Comparison of ENCODE assay signal across 17 cellular contexts in the genomic region with DNA sequence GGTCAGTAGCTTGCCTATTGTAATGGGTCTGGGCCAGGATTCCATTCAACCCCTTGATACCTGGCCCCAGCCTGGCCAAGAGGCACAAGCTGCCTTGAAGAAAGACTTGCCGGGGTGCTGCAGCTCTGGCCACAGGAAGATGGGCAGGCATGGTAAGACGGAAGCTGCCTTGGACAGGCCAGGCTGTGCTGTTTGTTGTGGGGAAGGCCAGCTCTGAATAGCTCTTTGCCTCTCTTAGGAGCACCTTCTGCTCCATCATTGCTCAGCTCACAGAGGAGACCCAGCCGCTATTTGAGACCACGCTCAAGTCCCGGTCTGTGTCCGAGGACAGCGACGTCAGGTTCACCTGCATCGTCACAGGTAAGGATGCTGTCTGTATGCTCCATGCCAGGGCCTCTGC. TPM values are rescaled to one million over a fixed set of nuclear protein-coding genes. Genes with fewer than 3 reads are reported as not detected.
DNase-seq lines count a peak whose midpoint lies in the region; ATAC-seq and TF ChIP-seq lines count a peak whose summit lies in the region.
"Had no signal": no experiment of that assay in that cellular context is flagged by ENCODE, and none has a peak within 500 bp of the region (broad histone marks: within the 10 kb centered on the region; RNA-seq: fewer than 3 reads in every experiment).

No MANE protein-coding gene starts in this region.

- H3K27ac ChIP-seq in right atrium auricular region (peak overlapping the region; percentile 89 to 93), endodermal cell (ENCODE audit: low read depth, low read length) (no peak overlapping the region), neuronal stem cell (replicated peaks; ENCODE audit: low read length) (no peak overlapping the region), thoracic aorta (peak overlapping the region; percentile 55 to 60)
- no peak overlapping the region for H3K27ac ChIP-seq in effector memory CD4-positive, alpha-beta T cell (ENCODE audit: insufficient read depth, low read length, poor library complexity, severe bottlenecking)
- H3K27ac ChIP-seq: C4-2B had no signal

- intact Hi-C loops in left ventricle myocardium superior (cut with micrococcal nuclease) = no loop called here

- no peak overlapping the region for H2BK5ac ChIP-seq in neuronal stem cell (ENCODE audit: low read length)

- no peak overlapping the region for H3K27ac Mint-ChIP-seq in endodermal cell
- H3K27ac Mint-ChIP-seq: CD8-positive, alpha-beta T cell; H9 had no signal

- H2AK5ac ChIP-seq in neuronal stem cell (ENCODE audit: low read depth, low read length) = no peak overlapping the region

- no peak overlapping the region for H3K23ac ChIP-seq in neuronal stem cell (ENCODE audit: low read depth, low read length, poor library complexity)

- no peaks in the 10 kb centered on the region for H3K9me3 ChIP-seq in right atrium auricular region
- no peaks in the 10 kb centered on the region for H3K9me3 ChIP-seq in endodermal cell (ENCODE audit: control insufficient read depth, low read length)
- H3K9me3 ChIP-seq in neuronal stem cell (replicated peaks in 1 of 2; ENCODE audit: control insufficient read depth in 2 of 2, insufficient read depth in 1 of 2, low read depth in 1 of 2, low read length in 2 of 2) = no peaks in the 10 kb centered on the region
- no peaks in the 10 kb centered on the region for H3K9me3 ChIP-seq in thoracic aorta
- no peaks in the 10 kb centered on the region for H3K9me3 ChIP-seq in effector memory CD4-positive, alpha-beta T cell (ENCODE audit: control insufficient read depth, low read length)
- H3K9me3 ChIP-seq: A549, BE2C had no signal

- H3K4me3 Mint-ChIP-seq in endodermal cell = no peak overlapping the region
- H3K4me3 Mint-ChIP-seq: CD8-positive, alpha-beta T cell; H9 had no signal

- H2AFZ ChIP-seq in neuronal stem cell (ENCODE audit: low read length) = no peak overlapping the region

- TF ChIP-seq CTCF in right atrium auricular region (IDR thresholded peaks at IDR 0.05) (no peak), endodermal cell (conservative IDR thresholded peaks at IDR 0.05) (no peak), thoracic aorta (IDR thresholded peaks at IDR 0.05) (no peak)

- H2BK15ac ChIP-seq in neuronal stem cell (ENCODE audit: low read length) = no peak overlapping the region

- 97 to 100% methylated on average over 9 of the region's 9 CpGs for WGBS in endodermal cell (ENCODE audit: insufficient coverage in 1 of 2, insufficient read length in 1 of 2), 2 experiments
- WGBS in neuronal stem cell (ENCODE audit: extremely low coverage in 2 of 2, insufficient read length in 2 of 2, insufficient replicate concordance in 1 of 2), 2 donors = no CpG with 5 or more reads among the region's 9 CpGs

- no peak overlapping the region for H3K14ac ChIP-seq in neuronal stem cell (ENCODE audit: low read length)

- H3K4me1 ChIP-seq in right atrium auricular region = peaks cover 0 to 89% of the 10 kb centered on the region in 2 donors
- peaks cover 9% of the 10 kb centered on the region for H3K4me1 ChIP-seq in endodermal cell (ENCODE audit: control insufficient read depth, insufficient read depth, low read length)
- peaks cover 0 to 5% of the 10 kb centered on the region in 2 donors for H3K4me1 ChIP-seq in neuronal stem cell (ENCODE audit: control insufficient read depth in 2 of 2, insufficient read depth in 1 of 2, low read depth in 1 of 2, low read length in 2 of 2)
- peaks cover 29 to 98% of the 10 kb centered on the region in 2 donors for H3K4me1 ChIP-seq in thoracic aorta (ENCODE audit: control insufficient read depth in 1 of 2, low read depth in 2 of 2)
- no peaks in the 10 kb centered on the region for H3K4me1 ChIP-seq in effector memory CD4-positive, alpha-beta T cell (ENCODE audit: control insufficient read depth, insufficient read depth, low read length, poor library complexity, severe bottlenecking)

- H3K9ac ChIP-seq in endodermal cell (ENCODE audit: extremely low read depth, low read length, poor library complexity, severe bottlenecking) (no peak overlapping the region), neuronal stem cell (ENCODE audit: low read depth, low read length, poor library complexity) (no peak overlapping the region)

- H3K79me1 ChIP-seq in neuronal stem cell (ENCODE audit: low read depth, low read length) = no peaks in the 10 kb centered on the region

- peak overlapping the region; percentile 2 for H4K91ac ChIP-seq in neuronal stem cell (ENCODE audit: low read depth, low read length, poor library complexity)

- H4K8ac ChIP-seq in neuronal stem cell (ENCODE audit: low read depth, low read length) = peak overlapping the region; percentile 45

- peaks cover 24% of the 10 kb centered on the region for H3K4me1 Mint-ChIP-seq in endodermal cell

- ATAC-seq in left ventricle myocardium superior = no peak
- ATAC-seq in thoracic aorta (ENCODE audit: insufficient number of reproducible peaks, low FRiP score, low read depth) = no peak
- ATAC-seq: CD8-positive, alpha-beta T cell had no signal

- H2BK120ac ChIP-seq in neuronal stem cell (ENCODE audit: low read depth, low read length) = no peak overlapping the region

- H2BK12ac ChIP-seq in neuronal stem cell (ENCODE audit: low read length) = peak overlapping the region; percentile 41

- no peak overlapping the region for H3K4me2 ChIP-seq in neuronal stem cell (ENCODE audit: insufficient read depth, low read length, poor library complexity, severe bottlenecking)
- H3K4me2 ChIP-seq: A549 had no signal

- no peaks in the 10 kb centered on the region for H3K9me3 Mint-ChIP-seq in endodermal cell
- H3K9me3 Mint-ChIP-seq: CD8-positive, alpha-beta T cell; H9 had no signal

- no peak overlapping the region for H3K18ac ChIP-seq in neuronal stem cell (ENCODE audit: low read length)

- no peak overlapping the region for H3K4me3 ChIP-seq in right atrium auricular region
- no peak overlapping the region for H3K4me3 ChIP-seq in endodermal cell (ENCODE audit: low read length)
- no peak overlapping the region for H3K4me3 ChIP-seq in neuronal stem cell (ENCODE audit: low read length in 2 of 2)
- no peak overlapping the region for H3K4me3 ChIP-seq in thoracic aorta
- H3K4me3 ChIP-seq in effector memory CD4-positive, alpha-beta T cell (ENCODE audit: insufficient read depth, low read depth, low read length, poor library complexity, severe bottlenecking) = no peak overlapping the region
- H3K4me3 ChIP-seq: A549 had no signal

- H3K27me3 ChIP-seq in right atrium auricular region = no peaks in the 10 kb centered on the region
- no peaks in the 10 kb centered on the region for H3K27me3 ChIP-seq in endodermal cell (ENCODE audit: control insufficient read depth, insufficient read depth, low read length, poor library complexity, severe bottlenecking)
- H3K27me3 ChIP-seq in neuronal stem cell (ENCODE audit: control insufficient read depth in 3 of 3, insufficient read depth in 3 of 3, low read depth in 1 of 3, low read length in 3 of 3) = no peaks in the 10 kb centered on the region
- no peaks in the 10 kb centered on the region for H3K27me3 ChIP-seq in thoracic aorta (replicated peaks; ENCODE audit: insufficient read depth)
- no peaks in the 10 kb centered on the region for H3K27me3 ChIP-seq in effector memory CD4-positive, alpha-beta T cell (replicated peaks; ENCODE audit: control insufficient read depth, insufficient read depth, low read length, poor library complexity, severe bottlenecking)
- H3K27me3 ChIP-seq: BE2C had no signal

- H3K36me3 ChIP-seq in right atrium auricular region (peaks cover 17% of the 10 kb centered on the region), endodermal cell (ENCODE audit: control insufficient read depth, insufficient read depth, low read length) (peaks cover 94% of the 10 kb centered on the region), neuronal stem cell (replicated peaks in 1 of 2; ENCODE audit: control insufficient read depth in 2 of 2, insufficient read depth in 2 of 2, low read length in 2 of 2) (peaks cover 0 to 3% of the 10 kb centered on the region in 2 donors), thoracic aorta (no peaks in the 10 kb centered on the region)
- no peaks in the 10 kb centered on the region for H3K36me3 ChIP-seq in effector memory CD4-positive, alpha-beta T cell (ENCODE audit: control insufficient read depth, insufficient read depth, low read length)
- H3K36me3 ChIP-seq: BE2C had no signal

- DNase-seq in right atrium auricular region (ENCODE audit: low spot score) (no peak), left ventricle myocardium superior (no peak), endodermal cell (peak; percentile 19), neuronal stem cell (ENCODE audit: low spot score) (no peak), thoracic aorta (ENCODE audit: low spot score) (no peak), CD1c-positive myeloid dendritic cell (ENCODE audit: extremely low spot score) (no peak)
- DNase-seq in effector memory CD4-positive, alpha-beta T cell = no peak
- DNase-seq: BE2C; CD8-positive, alpha-beta T cell; COR-L47; DND-41; GDM1; GOT3; H9 had no signal

- no peak overlapping the region for H3K4ac ChIP-seq in neuronal stem cell (ENCODE audit: low read length)

- peaks cover 63% of the 10 kb centered on the region for H3K36me3 Mint-ChIP-seq in endodermal cell (ENCODE audit: low read depth)
- H3K36me3 Mint-ChIP-seq: CD8-positive, alpha-beta T cell had no signal

- no peaks in the 10 kb centered on the region for H3K27me3 Mint-ChIP-seq in endodermal cell (ENCODE audit: insufficient read depth)

RNA-seq across cellular contexts. Expression of a gene that starts 10.1 kb away (rescaled TPM):
- total RNA-seq in right atrium auricular region (10 to 100 TPM; 51.0 to 99.0 TPM), left ventricle myocardium superior (118 TPM), endodermal cell (10 to 100 TPM; 57.8 to 94.1 TPM), thoracic aorta (10 to 100 TPM; 56.9 to 81.1 TPM)
- polyA plus RNA-seq in endodermal cell (2013, experiment 1 of 2) = 14.0 TPM
- polyA plus RNA-seq in endodermal cell (2013, experiment 2 of 2) = 17.0 TPM
- 3.8 TPM for polyA plus RNA-seq in neuronal stem cell (2013, experiment 1 of 2)
- polyA plus RNA-seq in neuronal stem cell (2013, experiment 2 of 2) = 3.7 TPM

RNA-seq across cellular contexts. Expression of a gene that starts 57.2 kb away (rescaled TPM):
- under 1 TPM in 1 of 2 donors, not detected in 1; 0.12 TPM for total RNA-seq in right atrium auricular region
- 0.50 TPM for total RNA-seq in left ventricle myocardium superior
- total RNA-seq in endodermal cell = not detected
- polyA plus RNA-seq in endodermal cell (2013, experiment 1 of 2) = not detected
- polyA plus RNA-seq in endodermal cell (2013, experiment 2 of 2) = not detected
- not detected for polyA plus RNA-seq in neuronal stem cell (2013, experiment 1 of 2)
- not detected for polyA plus RNA-seq in neuronal stem cell (2013, experiment 2 of 2)
- total RNA-seq in thoracic aorta = 1 to 10 TPM in 1 of 2 donors, under 1 TPM in 1; 0.41 to 1.6 TPM
- total RNA-seq: CD8-positive, alpha-beta T cell had no signal
- polyA plus RNA-seq: AG04450 had no signal

Comparison
In these comparisons a context has a peak if more than half of its experiments do, and no peak if none do; other contexts are left out.
1. H3K27ac ChIP-seq: peak in right atrium auricular region (2 of 2) and thoracic aorta (2 of 2); none in endodermal cell (single experiment), neuronal stem cell (single experiment) and effector memory CD4-positive, alpha-beta T cell (single experiment).